ENCODE assay signal across 12 cellular contexts in the genomic region with DNA sequence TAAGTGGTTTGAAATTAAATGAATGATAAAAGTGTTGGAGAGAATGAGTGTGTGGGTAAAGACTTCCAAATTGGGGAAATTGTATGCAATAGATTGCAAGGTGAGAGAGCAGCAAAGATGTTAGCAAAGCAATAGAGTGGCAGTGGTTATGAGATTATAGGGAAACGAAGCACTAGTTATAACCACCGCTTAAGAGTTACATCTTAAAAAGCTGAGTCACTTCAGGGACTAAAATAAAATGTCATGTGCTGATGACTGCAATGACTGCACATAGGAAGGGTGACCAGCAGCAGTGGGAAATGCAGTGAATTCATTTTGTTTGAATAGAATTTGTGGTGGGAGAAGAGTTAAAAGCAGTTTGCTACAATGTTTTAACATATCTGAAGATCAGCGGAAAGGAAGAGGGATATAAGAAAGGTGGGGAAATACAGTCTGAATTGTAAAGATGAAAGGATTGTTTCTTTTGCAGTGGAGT.
DNase-seq lines count a peak whose midpoint lies in the region; ATAC-seq and TF ChIP-seq lines count a peak whose summit lies in the region.
"Had no signal": no experiment of that assay in that cellular context is flagged by ENCODE, and none has a peak within 500 bp of the region (broad histone marks: within the 10 kb centered on the region; RNA-seq: fewer than 3 reads in every experiment).

No MANE protein-coding gene starts in this region.

- TF ChIP-seq CTCF in fibroblast of the aortic adventitia (IDR thresholded peaks at IDR 0.05; ENCODE audit: insufficient read depth, low read length) = no peak

- no peaks in the 10 kb centered on the region for H3K27me3 Mint-ChIP-seq in activated T-cell treated with anti-CD3 and anti-CD28 coated beads, Interleukin-2, amount 50 U/mL, for 72 hours (ENCODE audit: low read depth)
- no peaks in the 10 kb centered on the region for H3K27me3 Mint-ChIP-seq in activated T-cell treated with anti-CD3 and anti-CD28 coated beads, Interleukin-2, amount 50 U/mL, for 24 hours

- ATAC-seq in activated T-cell treated with anti-CD3 and anti-CD28 coated beads, Interleukin-2, amount 50 U/mL, for 72 hours (replicated peaks in 1 of 2) = peak; percentile 30 to 34
- peak; percentile 47 for ATAC-seq in stimulated activated effector memory CD8-positive, alpha-beta T cell treated with anti-CD3 and anti-CD28 coated beads, Interleukin-12 subunit alpha, Interleukin-12 subunit beta, amount 100 ng/mL, for 72 hours

- CTCF ChIA-PET in HEK293T (lab: Yijun Ruan, JAX) = interaction anchor here (0.6 kb wide), 1 partner anchor 62 kb away, joined by 3 read pairs; no protein-coding TSS in a partner anchor

- peak overlapping the region in 1 of 2 donors; percentile 5 for H3K4me3 Mint-ChIP-seq in activated T-cell treated with anti-CD3 and anti-CD28 coated beads, Interleukin-2, amount 50 U/mL, for 72 hours
- H3K4me3 Mint-ChIP-seq in activated T-cell treated with anti-CD3 and anti-CD28 coated beads, Interleukin-2, amount 50 U/mL, for 24 hours = no peak overlapping the region
- no peak overlapping the region for H3K4me3 Mint-ChIP-seq in stimulated activated effector memory CD8-positive, alpha-beta T cell treated with anti-CD3 and anti-CD28 coated beads, Interleukin-12 subunit alpha, Interleukin-12 subunit beta, amount 100 ng/mL, for 72 hours

- DNase-seq in activated T-cell treated with anti-CD3 and anti-CD28 coated beads, Interleukin-2, amount 50 U/mL, for 72 hours = no peak
- DNase-seq in activated T-cell treated with anti-CD3 and anti-CD28 coated beads, Interleukin-2, amount 50 U/mL, for 24 hours = no peak
- DNase-seq in RKO (ENCODE audit: low spot score) (peak; percentile 75), fibroblast of the aortic adventitia (ENCODE audit: low read depth) (peak; percentile 38), HEK293T (ENCODE audit: extremely low spot score) (no peak), NCI-H2171 treated with DMSO at 0.1 percent for 48 hours (lab: John Stamatoyannopoulos, UW) (no peak)
- DNase-seq in stimulated activated effector memory CD8-positive, alpha-beta T cell treated with anti-CD3 and anti-CD28 coated beads, Interleukin-12 subunit alpha, Interleukin-12 subunit beta, amount 100 ng/mL, for 72 hours (ENCODE audit: low spot score in 2 of 2) = no peak
- DNase-seq in activated CD8-positive, alpha-beta memory T cell treated with anti-CD3 and anti-CD28 coated beads, Interleukin-2, amount 50 U/mL, for 48 hours = no peak
- DNase-seq: activated naive CD4-positive, alpha-beta T cell treated with anti-CD3 and anti-CD28 coated beads, Interleukin-2, amount 50 U/mL, for 16 hours; NCI-H2081; stimulated activated CD4-positive, alpha-beta T cell treated with anti-CD3 and anti-CD28 coated beads, Interleukin-4, amount 100 ng/mL, for 24 hours; upper lobe of left lung had no signal

- POLR2A ChIA-PET in HEK293T (lab: Yijun Ruan, JAX) = no interaction called here

- H3K4me1 Mint-ChIP-seq in activated T-cell treated with anti-CD3 and anti-CD28 coated beads, Interleukin-2, amount 50 U/mL, for 72 hours (ENCODE audit: low read depth) = peaks cover 50% of the 10 kb centered on the region
- H3K4me1 Mint-ChIP-seq in activated T-cell treated with anti-CD3 and anti-CD28 coated beads, Interleukin-2, amount 50 U/mL, for 24 hours (ENCODE audit: low read depth) = peaks cover 56% of the 10 kb centered on the region
- H3K4me1 Mint-ChIP-seq in stimulated activated effector memory CD8-positive, alpha-beta T cell treated with anti-CD3 and anti-CD28 coated beads, Interleukin-12 subunit alpha, Interleukin-12 subunit beta, amount 100 ng/mL, for 72 hours = peaks cover 49% of the 10 kb centered on the region

- H3K4me3 ChIP-seq in fibroblast of the aortic adventitia (ENCODE audit: low read depth, low read length) = no peak overlapping the region
- H3K4me3 ChIP-seq: upper lobe of left lung had no signal

- no peaks in the 10 kb centered on the region for H3K9me3 Mint-ChIP-seq in activated T-cell treated with anti-CD3 and anti-CD28 coated beads, Interleukin-2, amount 50 U/mL, for 72 hours
- H3K9me3 Mint-ChIP-seq in activated T-cell treated with anti-CD3 and anti-CD28 coated beads, Interleukin-2, amount 50 U/mL, for 24 hours = no peaks in the 10 kb centered on the region
- no peaks in the 10 kb centered on the region for H3K9me3 Mint-ChIP-seq in stimulated activated effector memory CD8-positive, alpha-beta T cell treated with anti-CD3 and anti-CD28 coated beads, Interleukin-12 subunit alpha, Interleukin-12 subunit beta, amount 100 ng/mL, for 72 hours

- H3K36me3 Mint-ChIP-seq in activated T-cell treated with anti-CD3 and anti-CD28 coated beads, Interleukin-2, amount 50 U/mL, for 72 hours (ENCODE audit: insufficient read depth in 2 of 2) = no peaks in the 10 kb centered on the region
- no peaks in the 10 kb centered on the region for H3K36me3 Mint-ChIP-seq in activated T-cell treated with anti-CD3 and anti-CD28 coated beads, Interleukin-2, amount 50 U/mL, for 24 hours (ENCODE audit: low read depth)
- no peaks in the 10 kb centered on the region for H3K36me3 Mint-ChIP-seq in stimulated activated effector memory CD8-positive, alpha-beta T cell treated with anti-CD3 and anti-CD28 coated beads, Interleukin-12 subunit alpha, Interleukin-12 subunit beta, amount 100 ng/mL, for 72 hours

- H3K27ac Mint-ChIP-seq in activated T-cell treated with anti-CD3 and anti-CD28 coated beads, Interleukin-2, amount 50 U/mL, for 72 hours = peak overlapping the region; percentile 24
- no peak overlapping the region for H3K27ac Mint-ChIP-seq in activated T-cell treated with anti-CD3 and anti-CD28 coated beads, Interleukin-2, amount 50 U/mL, for 24 hours
- no peak overlapping the region for H3K27ac Mint-ChIP-seq in stimulated activated effector memory CD8-positive, alpha-beta T cell treated with anti-CD3 and anti-CD28 coated beads, Interleukin-12 subunit alpha, Interleukin-12 subunit beta, amount 100 ng/mL, for 72 hours

TF ChIP-seq in HEK293T, 16 proteins besides CTCF, POLR2A, EP300 and RAD21:
- TF ChIP-seq TARDBP (IDR thresholded peaks at IDR 0.05) (no peak), HDGF (IDR thresholded peaks at IDR 0.05; ENCODE audit: borderline replicate concordance) (no peak), SUZ12 (IDR thresholded peaks at IDR 0.05) (no peak), FOXA1 (IDR thresholded peaks at IDR 0.05) (no peak), CTBP1 (IDR thresholded peaks at IDR 0.05; ENCODE audit: borderline replicate concordance) (no peak), ARNT (IDR thresholded peaks at IDR 0.05) (no peak)
TF ChIP-seq in HEK293T: peak in this region for 0.

Comparison
In these comparisons a context has a peak if more than half of its experiments do, and no peak if none do; other contexts are left out.
1. DNase-seq: peak in RKO (single experiment) and fibroblast of the aortic adventitia (single experiment); none in activated T-cell treated with anti-CD3 and anti-CD28 coated beads, Interleukin-2, amount 50 U/mL, for 72 hours (0 of 2), activated T-cell treated with anti-CD3 and anti-CD28 coated beads, Interleukin-2, amount 50 U/mL, for 24 hours (single experiment), stimulated activated effector memory CD8-positive, alpha-beta T cell treated with anti-CD3 and anti-CD28 coated beads, Interleukin-12 subunit alpha, Interleukin-12 subunit beta, amount 100 ng/mL, for 72 hours (0 of 2), HEK293T (single experiment), NCI-H2171 treated with DMSO at 0.1 percent for 48 hours (single experiment) and activated CD8-positive, alpha-beta memory T cell treated with anti-CD3 and anti-CD28 coated beads, Interleukin-2, amount 50 U/mL, for 48 hours (single experiment).